10 cellular contexts compared by ENCODE assay signal in genomic region chr1:31670583-31670944, GRCh38. TPM values are rescaled to one million over a fixed set of nuclear protein-coding genes. Genes with fewer than 3 reads are reported as not detected.
DNase-seq lines count a peak whose midpoint lies in the region; ATAC-seq and TF ChIP-seq lines count a peak whose summit lies in the region.
"Had no signal": no experiment of that assay in that cellular context is flagged by ENCODE, and none has a peak within 500 bp of the region (broad histone marks: within the 10 kb centered on the region; RNA-seq: fewer than 3 reads in every experiment).

No MANE protein-coding gene starts in this region.

- H3K4me3 ChIP-seq in HCT116 (replicated peaks in 1 of 2; ENCODE audit: low read depth in 1 of 2, low read length in 2 of 2) (peak overlapping the region; percentile 8 to 47), heart right ventricle (peak overlapping the region in 9 of 10 donors; percentile 4 to 53 (median 41)), gastrocnemius medialis (peak overlapping the region; percentile 29 to 50 (median 48))
- H3K4me3 ChIP-seq: GM23248 had no signal

- no peaks in the 10 kb centered on the region for H3K9me2 ChIP-seq in HCT116 (ENCODE audit: insufficient read depth)

- intact Hi-C loops in HCT116 (cut with micrococcal nuclease) (no loop called here), heart right ventricle (cut with DNase I) (loop anchor here in 5 of 10 donors (2.0 to 5.0 kb wide), 2 partner anchors 42 to 44 kb away; no protein-coding TSS in a partner anchor), gastrocnemius medialis (cut with DNase I; ENCODE audit: low total_unique reads) (no loop called here)

- H3K4me1 Mint-ChIP-seq in activated T-cell treated with anti-CD3 and anti-CD28 coated beads, Interleukin-2, amount 50 U/mL, for 24 hours (ENCODE audit: low read depth): peaks cover 9% of the 10 kb centered on the region

- H3K27ac ChIP-seq in HCT116 (ENCODE audit: low read depth, low read length) (peak overlapping the region; percentile 46), angular gyrus (ENCODE audit: low read depth, low read length) (peak overlapping the region; percentile 75), heart right ventricle (peak overlapping the region in 9 of 10 donors; percentile 13 to 87 (median 70)), gastrocnemius medialis (peak overlapping the region; percentile 53 to 69 (median 60))
- H3K27ac ChIP-seq: GM23248 had no signal

- no peak overlapping the region for H3K4me3 Mint-ChIP-seq in activated T-cell treated with anti-CD3 and anti-CD28 coated beads, Interleukin-2, amount 50 U/mL, for 24 hours

- peak; percentile 9; the same call in 1 of the 2 replicates for ATAC-seq in HCT116
- ATAC-seq in heart right ventricle: peak in 3 of 8 donors; percentile 7 to 8 (median 8)
- ATAC-seq in gastrocnemius medialis: no peak

- H3K4me2 ChIP-seq in HCT116 (ENCODE audit: low read length): peak overlapping the region; percentile 89

- DNase-seq in HCT116 (ENCODE audit: low read depth, low spot score): no peak
- DNase-seq in heart right ventricle: no peak
- no peak for DNase-seq in gastrocnemius medialis
- no peak for DNase-seq in AG08395 (ENCODE audit: low spot score)
- no peak for DNase-seq in Ammon's horn (ENCODE audit: low spot score)
- DNase-seq in activated T-cell treated with anti-CD3 and anti-CD28 coated beads, Interleukin-2, amount 50 U/mL, for 24 hours: no peak
- no peak for DNase-seq in ecto neural progenitor cell (ENCODE audit: low spot score)
- DNase-seq: GM23248, NCI-H1048 had no signal

- CTCF ChIA-PET in HCT116 (lab: Charles Lee): interaction anchor here (1.0 to 1.5 kb wide), 7 partner anchors 35 to 392 kb away, joined by 3 to 13 read pairs (median 5); no protein-coding TSS in a partner anchor

- RAD21 ChIA-PET in HCT116 (lab: Charles Lee; ENCODE audit: low non-redundant PET in 1 of 2, low total read pairs in 2 of 2, uncharacterized antibody in 2 of 2, unreplicated experiment in 2 of 2): interaction anchor here in 1 of 2 experiments (1.3 kb wide), 1 partner anchor 118 kb away, joined by 10 read pairs; no protein-coding TSS in a partner anchor

- TF ChIP-seq POLR2A in HCT116 (IDR thresholded peaks at IDR 0.05; ENCODE audit: borderline replicate concordance, extremely low read depth, insufficient read depth, insufficient read length) (no peak), gastrocnemius medialis (IDR thresholded peaks at IDR 0.05) (no peak)

- H3K27me3 Mint-ChIP-seq in activated T-cell treated with anti-CD3 and anti-CD28 coated beads, Interleukin-2, amount 50 U/mL, for 24 hours: peaks cover 24% of the 10 kb centered on the region

- in situ Hi-C loops in gastrocnemius medialis (cut with MboI; ENCODE audit: low sequenced_read_pairs in 4 of 4): loop anchor here (25.0 kb wide), 1 partner anchor 292 kb away; no protein-coding TSS in a partner anchor

- H3K79me2 ChIP-seq in HCT116 (ENCODE audit: insufficient read depth, low read length): no peaks in the 10 kb centered on the region

- no peak overlapping the region for H3K27ac Mint-ChIP-seq in activated T-cell treated with anti-CD3 and anti-CD28 coated beads, Interleukin-2, amount 50 U/mL, for 24 hours

- no peak overlapping the region for H2AFZ ChIP-seq in HCT116 (ENCODE audit: low read depth, low read length, poor library complexity, severe bottlenecking)
- H2AFZ ChIP-seq: GM23248 had no signal

- peaks cover 23 to 29% of the 10 kb centered on the region in 2 experiments for H3K4me1 ChIP-seq in HCT116 (ENCODE audit: control insufficient read depth in 1 of 2, insufficient read depth in 2 of 2, low read length in 2 of 2)
- peaks cover 35 to 86% (median 73%) of the 10 kb centered on the region in 9 donors for H3K4me1 ChIP-seq in heart right ventricle
- peaks cover 34 to 41% of the 10 kb centered on the region in 2 donors for H3K4me1 ChIP-seq in gastrocnemius medialis

- H3K27me3 ChIP-seq in HCT116 (ENCODE audit: insufficient read depth, low read length) (no peaks in the 10 kb centered on the region), heart right ventricle (peaks cover 0 to 17% (median 0%) of the 10 kb centered on the region in 7 donors), gastrocnemius medialis (no peaks in the 10 kb centered on the region)

- 40 to 45% methylated on average over 7 of the region's 7 CpGs for WGBS in heart right ventricle, 2 donors

- no peak overlapping the region; the same call in 1 of the 2 replicates for H3K9ac ChIP-seq in HCT116 (ENCODE audit: low read length)
- H3K9ac ChIP-seq: GM23248 had no signal

- no peaks in the 10 kb centered on the region for H3K9me3 ChIP-seq in HCT116 (ENCODE audit: control insufficient read depth in 1 of 2, insufficient read depth in 1 of 2, low read depth in 1 of 2, low read length in 2 of 2)
- H3K9me3 ChIP-seq in heart right ventricle: no peaks in the 10 kb centered on the region
- H3K9me3 ChIP-seq in gastrocnemius medialis: no peaks in the 10 kb centered on the region

- H3K36me3 Mint-ChIP-seq in activated T-cell treated with anti-CD3 and anti-CD28 coated beads, Interleukin-2, amount 50 U/mL, for 24 hours (ENCODE audit: low read depth): no peaks in the 10 kb centered on the region

- no TSS peak for BruUV-seq in HCT116 (replicated peaks; lab: Mats Ljungman, UMichigan)

- H4K20me1 ChIP-seq in HCT116 (ENCODE audit: insufficient read depth): no peaks in the 10 kb centered on the region

- no peak for TF ChIP-seq RAD21 in HCT116 (IDR thresholded peaks at IDR 0.05; ENCODE audit: low read depth)

- POLR2A ChIA-PET in HCT116 (lab: Charles Lee): interaction anchor here (1.0 to 1.3 kb wide), 2 partner anchors 9 to 83 kb away, joined by 3 to 4 read pairs; no protein-coding TSS in a partner anchor

- TF ChIP-seq CTCF in HCT116 (IDR thresholded peaks at IDR 0.05 in 2 of 3, conservative IDR thresholded peaks at IDR 0.05 in 1 of 3; ENCODE audit: borderline replicate concordance in 1 of 3, insufficient read depth in 1 of 3, low read depth in 2 of 3, low read length in 2 of 3) (no peak), heart right ventricle (IDR thresholded peaks at IDR 0.05) (no peak), gastrocnemius medialis (IDR thresholded peaks at IDR 0.05 in 4 of 5, conservative IDR thresholded peaks at IDR 0.05 in 1 of 5) (no peak)

- no peaks in the 10 kb centered on the region for H3K9me3 Mint-ChIP-seq in activated T-cell treated with anti-CD3 and anti-CD28 coated beads, Interleukin-2, amount 50 U/mL, for 24 hours

- no peaks in the 10 kb centered on the region for H3K36me3 ChIP-seq in HCT116 (ENCODE audit: control insufficient read depth in 1 of 2, insufficient read depth in 2 of 2, low read length in 2 of 2)
- H3K36me3 ChIP-seq in heart right ventricle: peaks cover 0 to 2% (median 0%) of the 10 kb centered on the region in 9 donors
- no peaks in the 10 kb centered on the region for H3K36me3 ChIP-seq in gastrocnemius medialis

TF ChIP-seq in HCT116, 20 proteins besides CTCF, POLR2A, EP300 and RAD21:
- TF ChIP-seq EGR1 (IDR thresholded peaks at IDR 0.05; ENCODE audit: low read depth): no peak
- no peak for TF ChIP-seq POLR2AphosphoS5 (IDR thresholded peaks at IDR 0.05; ENCODE audit: low read depth, low read length)
- no peak for TF ChIP-seq EZH2phosphoT487 (IDR thresholded peaks at IDR 0.05; ENCODE audit: borderline replicate concordance)
- no peak for TF ChIP-seq YY1 (IDR thresholded peaks at IDR 0.05; ENCODE audit: extremely low read depth, insufficient replicate concordance, low read depth, low read length)
- TF ChIP-seq CBX3 (IDR thresholded peaks at IDR 0.05; ENCODE audit: low read depth): no peak

RNA-seq across cellular contexts. Expression of gene PEF1, which starts 25.9 kb away (rescaled TPM):
- total RNA-seq in HCT116 (2021; ENCODE audit: unreplicated experiment): 37.6 TPM
- 46.3 and 47.9 TPM in 2 replicates for polyA plus RNA-seq in HCT116 (2012)
- 10 to 100 TPM; 35.0 to 47.9 (median 40.0) TPM for total RNA-seq in heart right ventricle
- polyA plus RNA-seq in heart right ventricle: 10 to 100 TPM; 35.4 to 94.3 TPM
- 10 to 100 TPM; 29.5 to 53.1 (median 42.7) TPM for total RNA-seq in gastrocnemius medialis

RNA-seq across cellular contexts. Expression of gene COL16A1, which starts 33.3 kb away (rescaled TPM):
- total RNA-seq in HCT116 (2021; ENCODE audit: unreplicated experiment): 2.2 TPM
- 1.3 and 1.5 TPM in 2 replicates for polyA plus RNA-seq in HCT116 (2012)
- 10 to 100 TPM in 9 of 10 donors, 1 to 10 TPM in 1; 7.4 to 35.3 (median 16.6) TPM for total RNA-seq in heart right ventricle
- 10 to 100 TPM in 1 of 2 donors, 1 to 10 TPM in 1; 8.3 to 33.1 TPM for polyA plus RNA-seq in heart right ventricle
- 10 to 100 TPM in 1 of 4 donors, 1 to 10 TPM in 3; 4.3 to 11.4 (median 5.3) TPM for total RNA-seq in gastrocnemius medialis

RNA-seq across cellular contexts. Expression of gene HCRTR1, which starts 53.1 kb away (rescaled TPM):
- total RNA-seq in HCT116 (2021; ENCODE audit: unreplicated experiment) (not detected), heart right ventricle (under 1 TPM in 6 of 10 donors, not detected in 4; 0.17 to 0.92 (median 0.37) TPM), gastrocnemius medialis (under 1 TPM in 1 of 4 donors, not detected in 3; 0.59 TPM)
- polyA plus RNA-seq in HCT116 (2012): not detected in 2 replicates
- polyA plus RNA-seq in heart right ventricle: 1 to 10 TPM in 1 of 2 donors, under 1 TPM in 1; 0.20 to 1.5 TPM
- total RNA-seq: GM23248 had no signal
- polyA plus RNA-seq: GM23248 had no signal
